In the genomic region with DNA sequence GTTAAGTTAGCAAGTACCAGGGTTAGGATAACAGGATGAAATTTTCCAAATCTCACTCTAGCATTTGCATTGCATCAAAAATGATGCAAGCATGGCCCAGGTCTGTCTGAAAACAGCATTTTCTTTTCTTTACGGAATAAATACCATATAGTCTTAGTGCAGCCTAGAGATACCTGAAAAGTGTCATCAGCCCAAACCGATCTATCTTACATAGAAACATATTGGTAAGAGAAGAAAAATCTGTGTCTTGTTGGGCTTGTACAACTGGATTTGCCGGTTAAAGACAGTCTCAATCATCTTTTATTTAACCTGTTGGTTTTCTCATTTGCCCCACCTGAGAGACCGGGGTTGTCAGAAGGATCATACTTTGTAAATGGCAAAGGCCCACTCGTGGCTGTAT, we compare ENCODE assay signal across 39 cellular contexts.
"Had no signal": no experiment of that assay in that cellular context is flagged by ENCODE, and none has a peak within 500 bp of the region (broad histone marks: within the 10 kb centered on the region; RNA-seq: fewer than 3 reads in every experiment).

No MANE protein-coding gene starts in this region.

- H3K4me3 ChIP-seq: adrenal gland, ascending aorta, body of pancreas, breast epithelium, cardiac muscle cell had no signal

- H3K4me1 ChIP-seq: adrenal gland, ascending aorta, body of pancreas, breast epithelium had no signal

- H3K9me3 ChIP-seq: adrenal gland, ascending aorta, body of pancreas, breast epithelium had no signal

- H3K27me3 Mint-ChIP-seq: activated naive CD4-positive, alpha-beta T cell treated with anti-CD3 and anti-CD28 coated beads, Interleukin-2, amount 10 ng/mL, durations not matched to agents 7 days and 5 days; activated naive CD4-positive, alpha-beta T cell treated with anti-CD3 and anti-CD28 coated beads, Interleukin-2, amount 50 U/mL, for 24 hours; activated naive CD8-positive, alpha-beta T cell; activated naive CD8-positive, alpha-beta T cell treated with anti-CD3 and anti-CD28 coated beads for 36 hours; activated naive CD8-positive, alpha-beta T cell treated with anti-CD3 and anti-CD28 coated beads, Interleukin-2, amount 10 ng/mL, durations not matched to agents 7 days and 5 days; activated naive CD8-positive, alpha-beta T cell treated with anti-CD3 and anti-CD28 coated beads, Interleukin-2, amount 50 U/mL, for 24 hours; activated T-cell treated with anti-CD3 and anti-CD28 coated beads, Interleukin-2, amount 50 U/mL, for 24 hours; activated T-helper 17 cell treated with anti-CD3 and anti-CD28 coated beads, Interleukin-2, amount 50 U/mL, for 72 hours; central memory CD8-positive, alpha-beta T cell had no signal

- DNase-seq: activated effector memory CD4-positive, alpha-beta T cell treated with anti-CD3 and anti-CD28 coated beads, Interleukin-2, amount 50 U/mL, for 16 hours; activated effector memory CD4-positive, alpha-beta T cell treated with Interleukin-2 at 50 U/mL for 16 hours; activated gamma-delta T cell; activated gamma-delta T cell treated with Interleukin-2 at 50 U/mL for 16 hours; activated naive CD4-positive, alpha-beta T cell; activated naive CD4-positive, alpha-beta T cell treated with anti-CD3 and anti-CD28 coated beads for 36 hours; activated naive CD4-positive, alpha-beta T cell treated with anti-CD3 and anti-CD28 coated beads, Interleukin-2, amount 10 ng/mL, durations not matched to agents 7 days and 5 days; activated naive CD4-positive, alpha-beta T cell treated with anti-CD3 and anti-CD28 coated beads, Interleukin-2, amount 50 U/mL, for 16 hours; activated naive CD4-positive, alpha-beta T cell treated with Interleukin-2 at 50 U/mL for 16 hours; activated naive CD8-positive, alpha-beta T cell treated with anti-CD3 and anti-CD28 coated beads for 36 hours; activated naive CD8-positive, alpha-beta T cell treated with anti-CD3 and anti-CD28 coated beads, Interleukin-2, amount 10 ng/mL, durations not matched to agents 7 days and 5 days; activated naive CD8-positive, alpha-beta T cell treated with anti-CD3 and anti-CD28 coated beads, Interleukin-2, amount 50 U/mL, for 24 hours; activated T-cell treated with anti-CD3 and anti-CD28 coated beads for 4 hours; activated T-cell treated with anti-CD3 and anti-CD28 coated beads, Interleukin-2, amount 50 U/mL, for 1 hour; activated T-cell treated with anti-CD3 and anti-CD28 coated beads, Interleukin-2, amount 50 U/mL, for 24 hours; activated T-cell treated with anti-CD3 and anti-CD28 coated beads, Interleukin-2, amount 50 U/mL, for 4 hours; activated T-cell treated with anti-CD3 and anti-CD28 coated beads, Interleukin-2, amount 50 U/mL, for 48 hours; activated T-cell treated with anti-CD3 and anti-CD28 coated beads, Interleukin-2, amount 50 U/mL, for 72 hours; adrenal gland; amniotic stem cell; amygdala; anterior cingulate cortex; aorta; body of pancreas; brain microvascular endothelial cell; caudate nucleus; central memory CD4-positive, alpha-beta T cell; cerebellar nuclear complex had no signal

- H3K27ac Mint-ChIP-seq: activated naive CD4-positive, alpha-beta T cell treated with anti-CD3 and anti-CD28 coated beads for 36 hours; activated naive CD4-positive, alpha-beta T cell treated with anti-CD3 and anti-CD28 coated beads, Interleukin-2, amount 10 ng/mL, durations not matched to agents 7 days and 5 days; activated naive CD4-positive, alpha-beta T cell treated with anti-CD3 and anti-CD28 coated beads, Interleukin-2, amount 50 U/mL, for 24 hours; activated naive CD8-positive, alpha-beta T cell; activated naive CD8-positive, alpha-beta T cell treated with anti-CD3 and anti-CD28 coated beads for 36 hours; activated naive CD8-positive, alpha-beta T cell treated with anti-CD3 and anti-CD28 coated beads, Interleukin-2, amount 50 U/mL, for 24 hours; activated T-cell treated with anti-CD3 and anti-CD28 coated beads, Interleukin-2, amount 50 U/mL, for 72 hours; activated T-helper 1 cell treated with anti-CD3 and anti-CD28 coated beads, Interleukin-12 subunit alpha, Interleukin-12 subunit beta, Interleukin-2, Interleukin-4 antibody, amounts not matched to agents 30 ng/mL and 10 ng/mL and 1 ng/mL, durations not matched to agents 14 hours and 24 hours and 36 hours; activated T-helper 17 cell treated with anti-CD3 and anti-CD28 coated beads, Interleukin-2, amount 50 U/mL, for 72 hours; activated T-helper 2 cell treated with anti-CD3 and anti-CD28 coated beads, Interferon-gamma antibody, Interleukin-2, Interleukin-4, amounts not matched to agents 10 μg/mL and 5 μg/mL and 100 μg/mL, durations not matched to agents 14 hours and 24 hours and 36 hours; brain had no signal

- H3K9me3 Mint-ChIP-seq: activated naive CD4-positive, alpha-beta T cell treated with anti-CD3 and anti-CD28 coated beads for 36 hours; activated naive CD4-positive, alpha-beta T cell treated with anti-CD3 and anti-CD28 coated beads, Interleukin-2, amount 10 ng/mL, durations not matched to agents 7 days and 5 days; activated naive CD4-positive, alpha-beta T cell treated with anti-CD3 and anti-CD28 coated beads, Interleukin-2, amount 50 U/mL, for 24 hours; activated naive CD4-positive, alpha-beta T cell treated with anti-CD3 and anti-CD28 coated beads, Interleukin-2, amount 50 U/mL, for 72 hours; activated naive CD8-positive, alpha-beta T cell treated with anti-CD3 and anti-CD28 coated beads for 36 hours; activated naive CD8-positive, alpha-beta T cell treated with anti-CD3 and anti-CD28 coated beads, Interleukin-2, amount 10 ng/mL, durations not matched to agents 7 days and 5 days; activated naive CD8-positive, alpha-beta T cell treated with anti-CD3 and anti-CD28 coated beads, Interleukin-2, amount 50 U/mL, for 24 hours; activated T-cell treated with anti-CD3 and anti-CD28 coated beads, Interleukin-2, amount 50 U/mL, for 24 hours; activated T-cell treated with anti-CD3 and anti-CD28 coated beads, Interleukin-2, amount 50 U/mL, for 4 hours; activated T-cell treated with anti-CD3 and anti-CD28 coated beads, Interleukin-2, amount 50 U/mL, for 72 hours; activated T-helper 1 cell treated with anti-CD3 and anti-CD28 coated beads, Interleukin-12 subunit alpha, Interleukin-12 subunit beta, Interleukin-2, Interleukin-4 antibody, amounts not matched to agents 30 ng/mL and 10 ng/mL and 1 ng/mL, durations not matched to agents 14 hours and 24 hours and 36 hours; activated T-helper 17 cell treated with anti-CD3 and anti-CD28 coated beads, Interleukin-2, amount 50 U/mL, for 72 hours; activated T-helper 2 cell treated with anti-CD3 and anti-CD28 coated beads, Interferon-gamma antibody, Interleukin-2, Interleukin-4, amounts not matched to agents 10 μg/mL and 5 μg/mL and 100 μg/mL, durations not matched to agents 14 hours and 24 hours and 36 hours; brain; central memory CD8-positive, alpha-beta T cell had no signal

- H3K4me1 Mint-ChIP-seq: activated naive CD4-positive, alpha-beta T cell treated with anti-CD3 and anti-CD28 coated beads, Interleukin-2, amount 50 U/mL, for 24 hours; activated naive CD8-positive, alpha-beta T cell treated with anti-CD3 and anti-CD28 coated beads, Interleukin-2, amount 50 U/mL, for 24 hours; activated T-helper 17 cell treated with anti-CD3 and anti-CD28 coated beads, Interleukin-2, amount 50 U/mL, for 72 hours; brain; central memory CD8-positive, alpha-beta T cell had no signal

- H3K4me3 Mint-ChIP-seq: activated naive CD4-positive, alpha-beta T cell treated with anti-CD3 and anti-CD28 coated beads for 36 hours; activated naive CD4-positive, alpha-beta T cell treated with anti-CD3 and anti-CD28 coated beads, Interleukin-2, amount 10 ng/mL, durations not matched to agents 7 days and 5 days; activated naive CD4-positive, alpha-beta T cell treated with anti-CD3 and anti-CD28 coated beads, Interleukin-2, amount 50 U/mL, for 24 hours; activated naive CD8-positive, alpha-beta T cell; activated naive CD8-positive, alpha-beta T cell treated with anti-CD3 and anti-CD28 coated beads for 36 hours; activated naive CD8-positive, alpha-beta T cell treated with anti-CD3 and anti-CD28 coated beads, Interleukin-2, amount 10 ng/mL, durations not matched to agents 7 days and 5 days; activated naive CD8-positive, alpha-beta T cell treated with anti-CD3 and anti-CD28 coated beads, Interleukin-2, amount 50 U/mL, for 24 hours; activated T-cell treated with anti-CD3 and anti-CD28 coated beads, Interleukin-2, amount 50 U/mL, for 24 hours; activated T-cell treated with anti-CD3 and anti-CD28 coated beads, Interleukin-2, amount 50 U/mL, for 4 hours; activated T-cell treated with anti-CD3 and anti-CD28 coated beads, Interleukin-2, amount 50 U/mL, for 72 hours; activated T-helper 1 cell treated with anti-CD3 and anti-CD28 coated beads, Interleukin-12 subunit alpha, Interleukin-12 subunit beta, Interleukin-2, Interleukin-4 antibody, amounts not matched to agents 30 ng/mL and 10 ng/mL and 1 ng/mL, durations not matched to agents 14 hours and 24 hours and 36 hours; activated T-helper 17 cell treated with anti-CD3 and anti-CD28 coated beads, Interleukin-2, amount 50 U/mL, for 72 hours; brain; central memory CD8-positive, alpha-beta T cell had no signal

- H3K36me3 Mint-ChIP-seq: activated naive CD4-positive, alpha-beta T cell treated with anti-CD3 and anti-CD28 coated beads, Interleukin-2, amount 50 U/mL, for 72 hours had no signal

- H3K27me3 ChIP-seq: adrenal gland, ascending aorta, body of pancreas, brain microvascular endothelial cell, breast epithelium, cardiac muscle cell had no signal

- ATAC-seq: activated naive CD4-positive, alpha-beta T cell treated with anti-CD3 and anti-CD28 coated beads, Interleukin-2, amount 50 U/mL, for 72 hours; activated naive CD8-positive, alpha-beta T cell treated with anti-CD3 and anti-CD28 coated beads, Interleukin-2, amount 50 U/mL, for 24 hours; activated T-cell treated with anti-CD3 and anti-CD28 coated beads, Interleukin-2, amount 50 U/mL, for 4 hours; activated T-cell treated with anti-CD3 and anti-CD28 coated beads, Interleukin-2, amount 50 U/mL, for 72 hours; activated T-helper 17 cell treated with anti-CD3 and anti-CD28 coated beads, Interleukin-2, amount 50 U/mL, for 72 hours; body of pancreas had no signal

- H3K27ac ChIP-seq: adrenal gland, ascending aorta, body of pancreas, brain microvascular endothelial cell, breast epithelium, cardiac muscle cell had no signal
